9 cellular contexts compared by ENCODE assay signal in the genomic region with DNA sequence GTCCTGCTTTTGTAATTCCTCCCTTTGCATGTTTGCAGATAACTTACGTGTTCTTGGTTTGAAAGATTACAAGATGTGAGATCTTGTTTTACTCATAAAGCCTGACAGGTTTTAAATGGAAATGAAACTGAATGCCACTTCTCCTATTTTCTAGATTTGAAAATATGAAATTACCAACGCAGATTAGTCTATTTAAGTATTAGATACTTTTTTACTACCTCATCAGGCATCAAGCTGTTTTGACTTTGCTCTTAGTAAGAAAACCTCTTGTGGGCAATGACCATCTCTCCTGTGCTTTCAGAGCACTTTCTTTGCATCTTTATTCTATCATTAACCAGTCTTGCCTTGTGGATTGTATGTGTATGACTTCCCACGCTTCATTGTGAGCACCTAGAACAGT. TPM values are rescaled to one million over a fixed set of nuclear protein-coding genes. Genes with fewer than 3 reads are reported as not detected.
A peak's percentile ranks its signal among the peaks of the same experiment; 100 is the strongest.
DNase-seq lines count a peak whose midpoint lies in the region; ATAC-seq and TF ChIP-seq lines count a peak whose summit lies in the region.
"Had no signal": no experiment of that assay in that cellular context is flagged by ENCODE, and none has a peak within 500 bp of the region (broad histone marks: within the 10 kb centered on the region; RNA-seq: fewer than 3 reads in every experiment).

No MANE protein-coding gene starts in this region.

- ATAC-seq in GM18498 (IDR thresholded peaks at IDR 0.05; ENCODE audit: unreplicated experiment) (peak; percentile 27), GM21529 (IDR thresholded peaks at IDR 0.05; ENCODE audit: unreplicated experiment) (peak; percentile 27), HG03565 (IDR thresholded peaks at IDR 0.05; ENCODE audit: unreplicated experiment) (peak; percentile 22)

- H3K36me3 ChIP-seq in right atrium auricular region = no peaks in the 10 kb centered on the region

- TF ChIP-seq CTCF in brain (conservative IDR thresholded peaks at IDR 0.05) = no peak
- no peak for TF ChIP-seq CTCF in right atrium auricular region (IDR thresholded peaks at IDR 0.05)
- TF ChIP-seq CTCF in osteocyte (IDR thresholded peaks at IDR 0.05) = no peak

- H3K4me3 Mint-ChIP-seq in brain = peak overlapping the region; percentile 70 to 99 (median 80)
- no peak overlapping the region for H3K4me3 Mint-ChIP-seq in osteocyte (ENCODE audit: unreplicated experiment)

- H3K4me1 ChIP-seq in right atrium auricular region = peaks cover 0 to 51% of the 10 kb centered on the region in 2 donors

- H3K9me3 ChIP-seq in right atrium auricular region = no peaks in the 10 kb centered on the region

- H3K36me3 Mint-ChIP-seq in brain (peaks cover 3% of the 10 kb centered on the region), osteocyte (ENCODE audit: unreplicated experiment) (peaks cover 2% of the 10 kb centered on the region)

- no peak overlapping the region for H3K27ac ChIP-seq in right atrium auricular region

- DNase-seq in right atrium auricular region (ENCODE audit: low spot score) (no peak), NCI-H524 (lab: John Stamatoyannopoulos, UW) (no peak), NCI-H1048 (lab: John Stamatoyannopoulos, UW) (no peak), osteocyte (ENCODE audit: extremely low spot score, unreplicated experiment) (no peak)
- DNase-seq: aorta had no signal

- peaks cover 68% of the 10 kb centered on the region for H3K4me1 Mint-ChIP-seq in brain
- peaks cover 42% of the 10 kb centered on the region for H3K4me1 Mint-ChIP-seq in osteocyte (ENCODE audit: unreplicated experiment)

- no peak overlapping the region for H3K4me3 ChIP-seq in right atrium auricular region

- H3K27me3 ChIP-seq in right atrium auricular region = no peaks in the 10 kb centered on the region

- peaks cover 0 to 3% (median 0%) of the 10 kb centered on the region in 5 experiments for H3K9me3 Mint-ChIP-seq in brain
- no peaks in the 10 kb centered on the region for H3K9me3 Mint-ChIP-seq in osteocyte (ENCODE audit: unreplicated experiment)

- H3K27ac Mint-ChIP-seq in brain (peak overlapping the region in 1 of 5 experiments; percentile 94), osteocyte (ENCODE audit: unreplicated experiment) (no peak overlapping the region)

- H3K27me3 Mint-ChIP-seq in brain (peaks cover 10% of the 10 kb centered on the region), osteocyte (ENCODE audit: unreplicated experiment) (no peaks in the 10 kb centered on the region)

RNA-seq across cellular contexts. Expression of a gene that starts 3.5 kb away (rescaled TPM):
- polyA plus RNA-seq in brain (ENCODE audit: insufficient read depth, low read depth, low replicate concordance) = 7.6 TPM
- total RNA-seq in right atrium auricular region = 10 to 100 TPM; 29.4 to 40.5 TPM
- total RNA-seq in osteocyte = 37.3 and 38.2 TPM in 2 replicates
